In the genomic region with DNA sequence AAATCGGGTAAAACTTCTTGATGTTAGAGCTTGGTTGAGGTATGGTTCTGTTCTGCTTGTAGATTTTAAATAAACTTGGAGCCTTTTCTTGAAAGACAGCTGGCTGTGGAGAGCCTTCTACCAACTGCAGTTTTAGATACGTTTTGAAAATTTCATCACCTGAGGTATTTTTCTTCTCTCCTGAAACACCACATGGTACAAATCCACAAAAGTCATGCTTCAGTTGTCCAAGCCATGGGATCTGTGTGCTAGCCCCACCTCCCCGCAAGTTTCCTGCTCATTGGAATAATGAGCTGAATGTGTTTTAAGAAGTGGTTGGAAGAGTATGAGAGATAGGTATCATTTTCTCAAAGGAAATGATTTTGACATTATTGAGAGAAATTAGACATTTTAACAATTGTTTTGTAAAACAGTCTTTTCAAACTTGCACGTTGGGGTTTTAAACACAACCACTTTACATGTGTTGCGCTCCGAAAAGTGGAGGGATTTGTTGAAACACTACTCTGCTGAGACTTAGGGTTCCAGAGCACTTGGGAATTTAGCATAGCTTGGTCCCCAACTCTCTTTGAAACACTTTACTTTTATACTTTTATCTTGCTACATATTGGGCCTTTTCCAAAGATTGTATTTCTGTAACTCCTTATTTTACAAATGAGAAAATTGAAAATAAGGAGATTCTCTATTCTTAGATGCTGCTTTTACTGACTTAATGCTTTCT, we compare ENCODE assay signal across 8 cellular contexts. TPM values are rescaled to one million over a fixed set of nuclear protein-coding genes. Genes with fewer than 3 reads are reported as not detected.
A peak's percentile ranks its signal among the peaks of the same experiment; 100 is the strongest.
DNase-seq lines count a peak whose midpoint lies in the region; ATAC-seq, FAIRE-seq and TF ChIP-seq lines count a peak whose summit lies in the region.

No MANE protein-coding gene starts in this region.

- H3K9me3 ChIP-seq in SK-N-SH, result no peaks in the 10 kb centered on the region

- peaks cover 54% of the 10 kb centered on the region for H4K20me1 ChIP-seq in SK-N-SH (ENCODE audit: insufficient read depth)

- no peaks in the 10 kb centered on the region for H3K9me2 ChIP-seq in SK-N-SH

- TF ChIP-seq CTCF in SK-N-SH (IDR thresholded peaks at IDR 0.05) (no peak), D721Med (IDR thresholded peaks at IDR 0.05; ENCODE audit: insufficient read depth, missing control alignments) (no peak)

- peak overlapping the region; percentile 78 for H3K9ac ChIP-seq in SK-N-SH

- WGBS in SK-N-SH (ENCODE audit: low lambda C conversion rate), result 34% methylated on average over 6 of the region's 6 CpGs

- H3K4me2 ChIP-seq in SK-N-SH, result peak overlapping the region; percentile 84

- peak overlapping the region; percentile 78 to 82 for H3K4me3 ChIP-seq in SK-N-SH (ENCODE audit: low read depth in 2 of 2, low read length in 1 of 2)

- no peak for ATAC-seq in SK-N-SH treated with all-trans-retinoic acid at 6 μM for 48 hours
- ATAC-seq in HG03521 (IDR thresholded peaks at IDR 0.05; ENCODE audit: unreplicated experiment), result no peak

- H2AFZ ChIP-seq in SK-N-SH (ENCODE audit: low read depth), result no peak overlapping the region

- H3K79me2 ChIP-seq in SK-N-SH (ENCODE audit: insufficient read depth), result peaks cover 57% of the 10 kb centered on the region

- H3K27ac ChIP-seq in SK-N-SH (ENCODE audit: low read depth in 2 of 2, low read length in 1 of 2), result peak overlapping the region; percentile 57 to 95; a peak in 3 of 4 replicates

- CTCF ChIA-PET in SK-N-SH (lab: Yijun Ruan, JAX), result interaction anchor here (0.7 to 0.8 kb wide), 2 partner anchors 59 to 100 kb away, joined by 3 read pairs; no protein-coding TSS in a partner anchor

- peaks cover 4% of the 10 kb centered on the region for H3F3A ChIP-seq in SK-N-SH (replicated peaks; ENCODE audit: insufficient read depth)

- peaks cover 0 to 26% of the 10 kb centered on the region in 2 experiments; a peak in 3 of 4 replicates for H3K4me1 ChIP-seq in SK-N-SH (ENCODE audit: control insufficient read depth in 1 of 2, insufficient read depth in 2 of 2, low read depth in 1 of 2, low read length in 1 of 2)

- no peaks in the 10 kb centered on the region for H3K36me3 ChIP-seq in SK-N-SH (replicated peaks in 1 of 2; ENCODE audit: control insufficient read depth in 1 of 2, insufficient read depth in 2 of 2, low read length in 1 of 2)

- FAIRE-seq in D721Med (lab: Jason Lieb, UNC), result no peak

- H3K27me3 ChIP-seq in SK-N-SH (ENCODE audit: insufficient read depth), result no peaks in the 10 kb centered on the region

- no peak for TF ChIP-seq EP300 in SK-N-SH (IDR thresholded peaks at IDR 0.05; ENCODE audit: borderline replicate concordance in 1 of 2, low read depth in 1 of 2, low read length in 1 of 2)

- POLR2A ChIA-PET in SK-N-SH (lab: Yijun Ruan, JAX), result no interaction called here

- DNase-seq in SK-N-SH (peak; percentile 36), NCI-H2227 treated with DMSO at 0.1 percent for 48 hours (lab: John Stamatoyannopoulos, UW) (peak; percentile 21), cerebellar cortex (ENCODE audit: low spot score) (peak; percentile 33), midbrain (lab: John Stamatoyannopoulos, UW) (peak; percentile 22), NOMO-1 treated with dmso at 0.1 percent for 144 hours (lab: John Stamatoyannopoulos, UW; ENCODE audit: unreplicated experiment) (no peak), D721Med (ENCODE audit: insufficient read length, low spot score) (no peak)

- no peak for TF ChIP-seq RAD21 in SK-N-SH (IDR thresholded peaks at IDR 0.05; ENCODE audit: low read length)

TF ChIP-seq in SK-N-SH, 30 proteins besides CTCF, POLR2A, EP300 and RAD21:
- TF ChIP-seq TAF1 (IDR thresholded peaks at IDR 0.05; ENCODE audit: borderline replicate concordance, low read depth, low read length), result no peak
- no peak for TF ChIP-seq FOXM1 (IDR thresholded peaks at IDR 0.05; ENCODE audit: low read depth)
- TF ChIP-seq MXI1 (IDR thresholded peaks at IDR 0.05; ENCODE audit: low read depth, low read length), result peak; percentile 88
- TF ChIP-seq, protein P1, sequence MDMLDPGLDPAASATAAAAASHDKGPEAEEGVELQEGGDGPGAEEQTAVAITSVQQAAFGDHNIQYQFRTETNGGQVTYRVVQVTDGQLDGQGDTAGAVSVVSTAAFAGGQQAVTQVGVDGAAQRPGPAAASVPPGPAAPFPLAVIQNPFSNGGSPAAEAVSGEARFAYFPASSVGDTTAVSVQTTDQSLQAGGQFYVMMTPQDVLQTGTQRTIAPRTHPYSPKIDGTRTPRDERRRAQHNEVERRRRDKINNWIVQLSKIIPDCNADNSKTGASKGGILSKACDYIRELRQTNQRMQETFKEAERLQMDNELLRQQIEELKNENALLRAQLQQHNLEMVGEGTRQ (IDR thresholded peaks at IDR 0.05; ENCODE audit: borderline replicate concordance, low read depth, low read length), result no peak
- no peak for TF ChIP-seq TCF12 (IDR thresholded peaks at IDR 0.05)
- TF ChIP-seq NRF1 (IDR thresholded peaks at IDR 0.05; ENCODE audit: low read depth, low read length), result no peak
- TF ChIP-seq, protein P2, sequence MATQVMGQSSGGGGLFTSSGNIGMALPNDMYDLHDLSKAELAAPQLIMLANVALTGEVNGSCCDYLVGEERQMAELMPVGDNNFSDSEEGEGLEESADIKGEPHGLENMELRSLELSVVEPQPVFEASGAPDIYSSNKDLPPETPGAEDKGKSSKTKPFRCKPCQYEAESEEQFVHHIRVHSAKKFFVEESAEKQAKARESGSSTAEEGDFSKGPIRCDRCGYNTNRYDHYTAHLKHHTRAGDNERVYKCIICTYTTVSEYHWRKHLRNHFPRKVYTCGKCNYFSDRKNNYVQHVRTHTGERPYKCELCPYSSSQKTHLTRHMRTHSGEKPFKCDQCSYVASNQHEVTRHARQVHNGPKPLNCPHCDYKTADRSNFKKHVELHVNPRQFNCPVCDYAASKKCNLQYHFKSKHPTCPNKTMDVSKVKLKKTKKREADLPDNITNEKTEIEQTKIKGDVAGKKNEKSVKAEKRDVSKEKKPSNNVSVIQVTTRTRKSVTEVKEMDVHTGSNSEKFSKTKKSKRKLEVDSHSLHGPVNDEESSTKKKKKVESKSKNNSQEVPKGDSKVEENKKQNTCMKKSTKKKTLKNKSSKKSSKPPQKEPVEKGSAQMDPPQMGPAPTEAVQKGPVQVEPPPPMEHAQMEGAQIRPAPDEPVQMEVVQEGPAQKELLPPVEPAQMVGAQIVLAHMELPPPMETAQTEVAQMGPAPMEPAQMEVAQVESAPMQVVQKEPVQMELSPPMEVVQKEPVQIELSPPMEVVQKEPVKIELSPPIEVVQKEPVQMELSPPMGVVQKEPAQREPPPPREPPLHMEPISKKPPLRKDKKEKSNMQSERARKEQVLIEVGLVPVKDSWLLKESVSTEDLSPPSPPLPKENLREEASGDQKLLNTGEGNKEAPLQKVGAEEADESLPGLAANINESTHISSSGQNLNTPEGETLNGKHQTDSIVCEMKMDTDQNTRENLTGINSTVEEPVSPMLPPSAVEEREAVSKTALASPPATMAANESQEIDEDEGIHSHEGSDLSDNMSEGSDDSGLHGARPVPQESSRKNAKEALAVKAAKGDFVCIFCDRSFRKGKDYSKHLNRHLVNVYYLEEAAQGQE (IDR thresholded peaks at IDR 0.05; ENCODE audit: low read depth, low read length), result no peak

TF ChIP-seq in SK-N-SH treated with all-trans-retinoic acid at 6 μM for 48 hours, 23 proteins besides CTCF, POLR2A, EP300 and RAD21:
- TF ChIP-seq GLIS3 (CRISPR knock-in tag; IDR thresholded peaks at IDR 0.05) (no peak), ZFP3 (CRISPR knock-in tag; IDR thresholded peaks at IDR 0.05) (no peak), ARNTL (CRISPR knock-in tag; IDR thresholded peaks at IDR 0.05; ENCODE audit: borderline replicate concordance, low read depth) (no peak), ZNF70 (CRISPR knock-in tag; IDR thresholded peaks at IDR 0.05) (no peak), TOX (CRISPR knock-in tag; IDR thresholded peaks at IDR 0.05; ENCODE audit: borderline replicate concordance) (no peak)
- TF ChIP-seq, protein P3, sequence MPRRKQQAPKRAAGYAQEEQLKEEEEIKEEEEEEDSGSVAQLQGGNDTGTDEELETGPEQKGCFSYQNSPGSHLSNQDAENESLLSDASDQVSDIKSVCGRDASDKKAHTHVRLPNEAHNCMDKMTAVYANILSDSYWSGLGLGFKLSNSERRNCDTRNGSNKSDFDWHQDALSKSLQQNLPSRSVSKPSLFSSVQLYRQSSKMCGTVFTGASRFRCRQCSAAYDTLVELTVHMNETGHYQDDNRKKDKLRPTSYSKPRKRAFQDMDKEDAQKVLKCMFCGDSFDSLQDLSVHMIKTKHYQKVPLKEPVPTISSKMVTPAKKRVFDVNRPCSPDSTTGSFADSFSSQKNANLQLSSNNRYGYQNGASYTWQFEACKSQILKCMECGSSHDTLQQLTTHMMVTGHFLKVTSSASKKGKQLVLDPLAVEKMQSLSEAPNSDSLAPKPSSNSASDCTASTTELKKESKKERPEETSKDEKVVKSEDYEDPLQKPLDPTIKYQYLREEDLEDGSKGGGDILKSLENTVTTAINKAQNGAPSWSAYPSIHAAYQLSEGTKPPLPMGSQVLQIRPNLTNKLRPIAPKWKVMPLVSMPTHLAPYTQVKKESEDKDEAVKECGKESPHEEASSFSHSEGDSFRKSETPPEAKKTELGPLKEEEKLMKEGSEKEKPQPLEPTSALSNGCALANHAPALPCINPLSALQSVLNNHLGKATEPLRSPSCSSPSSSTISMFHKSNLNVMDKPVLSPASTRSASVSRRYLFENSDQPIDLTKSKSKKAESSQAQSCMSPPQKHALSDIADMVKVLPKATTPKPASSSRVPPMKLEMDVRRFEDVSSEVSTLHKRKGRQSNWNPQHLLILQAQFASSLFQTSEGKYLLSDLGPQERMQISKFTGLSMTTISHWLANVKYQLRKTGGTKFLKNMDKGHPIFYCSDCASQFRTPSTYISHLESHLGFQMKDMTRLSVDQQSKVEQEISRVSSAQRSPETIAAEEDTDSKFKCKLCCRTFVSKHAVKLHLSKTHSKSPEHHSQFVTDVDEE (CRISPR knock-in tag; IDR thresholded peaks at IDR 0.05), result no peak

RNA-seq across cellular contexts. Expression of a gene that starts 1.5 kb away (rescaled TPM):
- polyA plus RNA-seq in SK-N-SH (2012; rRNA removed), result 11.6 and 12.3 TPM in 2 replicates
- polyA plus RNA-seq in SK-N-SH (2012; cell fraction: cytosol; rRNA removed), result 16.9 and 20.3 TPM in 2 replicates
- polyA plus RNA-seq in SK-N-SH (2012; cell fraction: nucleus; rRNA removed), result 12.0 and 30.7 TPM in 2 replicates

Comparison
In these comparisons a context has a peak if more than half of its experiments do, and no peak if none do; other contexts are left out.
1. DNase-seq: peak in SK-N-SH (single experiment), NCI-H2227 treated with DMSO at 0.1 percent for 48 hours (single experiment), cerebellar cortex (single experiment) and midbrain (single experiment); none in NOMO-1 treated with dmso at 0.1 percent for 144 hours (single experiment) and D721Med (single experiment).